In genomic region chr1:146307632-146308031, GRCh38 we compare ENCODE assay signal across 8 cellular contexts.
A peak's percentile ranks its signal among the peaks of the same experiment; 100 is the strongest.
DNase-seq lines count a peak whose midpoint lies in the region; ATAC-seq and TF ChIP-seq lines count a peak whose summit lies in the region.
"Not testable (repeated sequence)": the region's sequence is repeated elsewhere in the genome, so short reads cannot be mapped to it uniquely, and the experiment has no call there.

No MANE protein-coding gene starts in this region.

- not testable (repeated sequence) for TF ChIP-seq CTCF in psoas muscle (IDR thresholded peaks at IDR 0.05)

- H3K9me3 Mint-ChIP-seq in T-cell: not testable (repeated sequence)

- H3K27me3 Mint-ChIP-seq in T-cell: not testable (repeated sequence)

- not testable (repeated sequence) for H3K4me1 ChIP-seq in psoas muscle

- not testable (repeated sequence) for H3K27ac Mint-ChIP-seq in T-cell

- H3K4me3 Mint-ChIP-seq in T-cell: not testable (repeated sequence)

- CTCF ChIA-PET in T-cell (lab: Charles Lee): not testable (repeated sequence)

- not testable (repeated sequence) for H3K36me3 ChIP-seq in psoas muscle (ENCODE audit: insufficient read depth in 1 of 2, low read depth in 1 of 2)

- POLR2A ChIA-PET in T-cell (lab: Charles Lee): not testable (repeated sequence)

- intact Hi-C loops in Right ventricle myocardium superior (cut with DNase I); psoas muscle (cut with DNase I): not testable (repeated sequence)

- not testable (repeated sequence) for H3K27ac ChIP-seq in psoas muscle

- no CpG with 5 or more reads among the region's 5 CpGs for WGBS in psoas muscle, 3 donors

- H3K36me3 Mint-ChIP-seq in T-cell: not testable (repeated sequence)

- not testable (repeated sequence) for DNase-seq in T-cell, Right ventricle myocardium superior, psoas muscle

- H3K9me3 ChIP-seq in psoas muscle: not testable (repeated sequence)

- not testable (repeated sequence) for H3K27me3 ChIP-seq in psoas muscle (ENCODE audit: insufficient read depth in 3 of 3, low read length in 2 of 3)

- not testable (repeated sequence) for H3K4me3 ChIP-seq in psoas muscle

- H3K4me1 Mint-ChIP-seq in T-cell: not testable (repeated sequence)

- ATAC-seq in GM18498 (IDR thresholded peaks at IDR 0.05; ENCODE audit: unreplicated experiment) (peak; percentile 98), GM19324 (IDR thresholded peaks at IDR 0.05; ENCODE audit: low FRiP score, unreplicated experiment) (peak; percentile 96), GM21529 (IDR thresholded peaks at IDR 0.05; ENCODE audit: unreplicated experiment) (peak; percentile 97), HG02884 (IDR thresholded peaks at IDR 0.05; ENCODE audit: unreplicated experiment) (peak; percentile 96), HG03196 (IDR thresholded peaks at IDR 0.05; ENCODE audit: unreplicated experiment) (peak; percentile 94), T-cell (replicated peaks in 1 of 4) (peak; percentile 92 to 97 (median 96)), Right ventricle myocardium superior (ENCODE audit: poor library complexity) (peak; percentile 62), psoas muscle (peak; percentile 24 to 37 (median 30))

Comparison
In these comparisons a context has a peak if more than half of its experiments do, and no peak if none do; other contexts are left out.
1. ATAC-seq: peak in every context shown above with its lines; median percentile 98 in GM18498; 97 in GM21529; 96 in GM19324; 96 in HG02884; 96 in T-cell; 94 in HG03196; 62 in Right ventricle myocardium superior; 30 in psoas muscle.